20 cellular contexts compared by ENCODE assay signal in the genomic region with DNA sequence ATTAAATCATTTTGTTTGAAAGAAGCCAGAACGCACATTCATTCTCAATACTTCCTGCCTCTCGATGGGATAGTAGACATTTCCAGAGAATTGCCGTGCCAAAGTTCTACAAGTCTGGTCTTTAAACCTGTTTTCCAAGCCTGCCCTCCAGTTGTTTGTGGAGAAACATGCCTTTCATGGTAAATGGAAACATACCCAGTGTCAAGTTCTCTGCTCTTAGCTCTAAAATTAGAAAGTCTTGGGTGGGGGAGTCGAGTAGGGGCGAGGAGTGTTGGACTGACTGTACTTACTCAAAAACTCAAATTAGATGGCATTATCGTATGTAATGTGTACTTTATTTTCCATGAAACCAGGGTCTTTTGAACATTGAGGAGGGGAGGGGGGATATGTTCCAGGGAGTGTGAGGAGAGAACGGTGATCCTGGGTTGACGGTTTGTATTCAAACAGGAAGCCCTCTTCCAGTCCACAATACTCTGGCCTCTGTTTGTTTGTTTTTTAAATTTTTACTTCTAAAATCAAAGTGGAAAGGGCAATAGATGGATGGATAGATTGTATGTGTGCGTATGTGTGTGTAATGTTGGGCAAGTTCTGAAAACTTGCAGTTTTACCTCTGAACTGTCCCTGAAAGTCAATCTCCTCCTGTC.
"Had no signal": no experiment of that assay in that cellular context is flagged by ENCODE, and none has a peak within 500 bp of the region (broad histone marks: within the 10 kb centered on the region; RNA-seq: fewer than 3 reads in every experiment).

No MANE protein-coding gene starts in this region.

- H3K4me3 Mint-ChIP-seq: activated CD4-positive, alpha-beta T cell treated with anti-CD3 and anti-CD28 coated beads, Interleukin-2, amount 10 ng/mL, durations not matched to agents 7 days and 5 days; activated CD8-positive, alpha-beta T cell treated with anti-CD3 and anti-CD28 coated beads, Interleukin-2, amount 10 ng/mL, durations not matched to agents 7 days and 5 days; activated naive CD4-positive, alpha-beta T cell treated with anti-CD3 and anti-CD28 coated beads for 36 hours; activated T-cell treated with anti-CD3 and anti-CD28 coated beads, Interleukin-2, amount 50 U/mL, for 24 hours; naive B cell; T-helper 1 cell treated with Interleukin-12 subunit alpha and Interleukin-12 subunit beta and Interleukin-4 antibody, amounts not matched to agents 30 μg/mL and 1 μg/mL, for 36 hours had no signal

- DNase-seq: activated CD4-positive, alpha-beta T cell treated with anti-CD3 and anti-CD28 coated beads, Interleukin-2, amount 10 ng/mL, durations not matched to agents 7 days and 5 days; activated CD8-positive, alpha-beta T cell treated with anti-CD3 and anti-CD28 coated beads, Interleukin-2, amount 10 ng/mL, durations not matched to agents 7 days and 5 days; activated naive CD4-positive, alpha-beta T cell treated with anti-CD3 and anti-CD28 coated beads for 36 hours; activated T-cell treated with anti-CD3 and anti-CD28 coated beads, Interleukin-2, amount 50 U/mL, for 24 hours; brain microvascular endothelial cell; central memory CD4-positive, alpha-beta T cell; colonic mucosa; heart left ventricle; left ventricle myocardium inferior; naive B cell; sigmoid colon; stimulated activated CD4-positive, alpha-beta T cell treated with anti-CD3 and anti-CD28 coated beads, Interleukin-12 subunit alpha, Interleukin-12 subunit beta, amount 100 ng/mL, for 4 hours; stimulated activated CD4-positive, alpha-beta T cell treated with anti-CD3 and anti-CD28 coated beads, Interleukin-1b, Interleukin-23, amount 100 ng/mL, for 48 hours; stimulated activated CD8-positive, alpha-beta memory T cell treated with anti-CD3 and anti-CD28 coated beads, Interleukin-4, amount 100 ng/mL, for 48 hours; stimulated activated naive CD8-positive, alpha-beta T cell treated with anti-CD3 and anti-CD28 coated beads, Interleukin-15, Interleukin-2, amounts not matched to agents 100 U/mL and 50 U/mL, for 24 hours; substantia nigra; transverse colon had no signal

- H3K9me3 ChIP-seq: colonic mucosa, gastroesophageal sphincter, heart left ventricle, left ventricle myocardium inferior, sigmoid colon, transverse colon had no signal

- H3K36me3 ChIP-seq: brain microvascular endothelial cell, colonic mucosa, gastroesophageal sphincter, heart left ventricle, left ventricle myocardium inferior, sigmoid colon, transverse colon had no signal

- H3K4me1 ChIP-seq: colonic mucosa, gastroesophageal sphincter had no signal

- H3K27ac ChIP-seq: brain microvascular endothelial cell, colonic mucosa, gastroesophageal sphincter, heart left ventricle, left ventricle myocardium inferior, transverse colon had no signal

- H3K9me3 Mint-ChIP-seq: activated CD4-positive, alpha-beta T cell treated with anti-CD3 and anti-CD28 coated beads, Interleukin-2, amount 10 ng/mL, durations not matched to agents 7 days and 5 days; activated naive CD4-positive, alpha-beta T cell treated with anti-CD3 and anti-CD28 coated beads for 36 hours; activated T-cell treated with anti-CD3 and anti-CD28 coated beads, Interleukin-2, amount 50 U/mL, for 24 hours; naive B cell; T-helper 1 cell treated with Interleukin-12 subunit alpha and Interleukin-12 subunit beta and Interleukin-4 antibody, amounts not matched to agents 30 μg/mL and 1 μg/mL, for 36 hours had no signal

- H3K4me1 Mint-ChIP-seq: activated CD4-positive, alpha-beta T cell treated with anti-CD3 and anti-CD28 coated beads, Interleukin-2, amount 10 ng/mL, durations not matched to agents 7 days and 5 days had no signal

- ATAC-seq: activated CD4-positive, CD25-positive, alpha-beta regulatory T cell treated with anti-CD3 and anti-CD28 coated beads, Interleukin-2, amount 50 U/mL, for 24 hours; activated CD8-positive, alpha-beta T cell treated with anti-CD3 and anti-CD28 coated beads, Interleukin-2, amount 10 ng/mL, durations not matched to agents 7 days and 5 days; gastroesophageal sphincter; stimulated activated naive CD8-positive, alpha-beta T cell treated with anti-CD3 and anti-CD28 coated beads, Interleukin-15, Interleukin-2, amounts not matched to agents 100 U/mL and 50 U/mL, for 24 hours had no signal

- H3K27me3 ChIP-seq: brain microvascular endothelial cell, colonic mucosa, gastroesophageal sphincter, heart left ventricle, sigmoid colon, transverse colon had no signal

- H3K36me3 Mint-ChIP-seq: naive B cell had no signal

- H3K4me3 ChIP-seq: colonic mucosa, gastroesophageal sphincter, heart left ventricle, left ventricle myocardium inferior, sigmoid colon, transverse colon had no signal

- H3K27ac Mint-ChIP-seq: activated CD4-positive, alpha-beta T cell treated with anti-CD3 and anti-CD28 coated beads, Interleukin-2, amount 10 ng/mL, durations not matched to agents 7 days and 5 days; activated CD8-positive, alpha-beta T cell treated with anti-CD3 and anti-CD28 coated beads, Interleukin-2, amount 10 ng/mL, durations not matched to agents 7 days and 5 days; activated naive CD4-positive, alpha-beta T cell treated with anti-CD3 and anti-CD28 coated beads for 36 hours; activated T-cell treated with anti-CD3 and anti-CD28 coated beads, Interleukin-2, amount 50 U/mL, for 24 hours; T-helper 1 cell treated with Interleukin-12 subunit alpha and Interleukin-12 subunit beta and Interleukin-4 antibody, amounts not matched to agents 30 μg/mL and 1 μg/mL, for 36 hours had no signal
